8 cellular contexts compared by ENCODE assay signal in genomic region chr1:65420590-65421340, GRCh38. TPM values are rescaled to one million over a fixed set of nuclear protein-coding genes. Genes with fewer than 3 reads are reported as not detected.
DNase-seq lines count a peak whose midpoint lies in the region; ATAC-seq, FAIRE-seq and TF ChIP-seq lines count a peak whose summit lies in the region.

Gene LEPR (plus strand): TSS chr1:65420668. CDS start chr1:65565566, 144,898 bp downstream.
Gene LEPROT (plus strand): TSS chr1:65420668. CDS start chr1:65420725, 57 bp downstream.

- TF ChIP-seq RAD21 in A549 (conservative IDR thresholded peaks at IDR 0.05 in 1 of 2, IDR thresholded peaks at IDR 0.05 in 1 of 2) = no peak

- TF ChIP-seq CTCF in A549 (IDR thresholded peaks at IDR 0.05) (no peak), coronary artery (IDR thresholded peaks at IDR 0.05) (no peak)

- H3K4me3 ChIP-seq in A549 (peak within 1 kb of the TSS; percentile 85), coronary artery (peak within 1 kb of the TSS; percentile 95), aorta (ENCODE audit: low read length in 2 of 2) (peak within 1 kb of the TSS; percentile 86 to 98)

- TF ChIP-seq POLR2A in A549 (IDR thresholded peaks at IDR 0.05; ENCODE audit: low read length) = peak; percentile 76

- H3K4me2 ChIP-seq in A549 = peak within 1 kb of the TSS; percentile 89

- H3K4me1 ChIP-seq in A549 (peaks cover 64% of the 10 kb centered on the region), aorta (ENCODE audit: control insufficient read depth in 1 of 2, insufficient read depth in 2 of 2, low read length in 2 of 2) (peaks cover 0 to 3% of the 10 kb centered on the region in 2 donors)

- POLR2A ChIA-PET in A549 (lab: Yijun Ruan, JAX) = interaction anchor here (0.7 to 1.5 kb wide), 4 partner anchors 9 to 166 kb away, joined by 4 to 7 read pairs (median 5); no protein-coding TSS in a partner anchor

- CTCF ChIA-PET in A549 (lab: Yijun Ruan, JAX) = interaction anchor here (2.3 kb wide), 1 partner anchor 267 kb away, joined by 7 read pairs; no protein-coding TSS in a partner anchor

- TF ChIP-seq EP300 in A549 (IDR thresholded peaks at IDR 0.05) = no peak

- H3K36me3 ChIP-seq in aorta (ENCODE audit: control insufficient read depth in 1 of 2, insufficient read depth in 2 of 2, low read length in 1 of 2) = peaks cover 2 to 3% of the 10 kb centered on the region in 2 donors

- no peak for FAIRE-seq in A549 (lab: Jason Lieb, UNC)

- no peaks in the 10 kb centered on the region for H3K9me3 ChIP-seq in A549
- no peaks in the 10 kb centered on the region for H3K9me3 ChIP-seq in aorta (ENCODE audit: control insufficient read depth, low read length)

- DNase-seq in A549 (ENCODE audit: low read depth in 1 of 2, low spot score in 1 of 2) (peak in 1 of 2 experiments; percentile 72), NCI-H82 treated with DMSO at 0.1 percent for 48 hours (lab: John Stamatoyannopoulos, UW; ENCODE audit: unreplicated experiment) (peak; percentile 40), coronary artery (ENCODE audit: low spot score) (no peak), mucosa of gallbladder (ENCODE audit: low spot score) (no peak), aorta (no peak), HCEC 1CT (no peak)

- intact Hi-C loops in aorta (cut with DNase I) = loop anchor here in 1 of 2 donors (2.0 to 10.0 kb wide), 2 partner anchors 156 to 354 kb away; no protein-coding TSS in a partner anchor

- H3K27me3 ChIP-seq in aorta (ENCODE audit: control insufficient read depth in 1 of 2, insufficient read depth in 2 of 2, low read length in 1 of 2) = no peaks in the 10 kb centered on the region

- 0% methylated on average over 18 of the region's 60 CpGs for WGBS in A549 (ENCODE audit: missing lambda C conversion rate)
- WGBS in aorta, 2 donors = 0 to 1% methylated on average over 38 to 60 of the region's 60 CpGs

- ATAC-seq in A549 (peak; percentile 69 to 83), GM18499 (IDR thresholded peaks at IDR 0.05; ENCODE audit: insufficient read depth, unreplicated experiment) (peak; percentile 25), HG03045 (IDR thresholded peaks at IDR 0.05; ENCODE audit: unreplicated experiment) (peak; percentile 69), aorta (ENCODE audit: low FRiP score) (peak; percentile 0)

- peak within 1 kb of the TSS; percentile 90 to 99 for H3K27ac ChIP-seq in A549
- H3K27ac ChIP-seq in coronary artery = peak within 1 kb of the TSS; percentile 97 to 99
- peak within 1 kb of the TSS; percentile 91 to 93 for H3K27ac ChIP-seq in aorta (ENCODE audit: low read depth in 1 of 2, low read length in 2 of 2)

TF ChIP-seq in A549, 52 proteins besides CTCF, POLR2A, EP300 and RAD21:
- peak in 1 of 2 experiments; percentile 68; a peak in 2 of 5 replicates for TF ChIP-seq JUN (IDR thresholded peaks at IDR 0.05)
- TF ChIP-seq ZSCAN20 (CRISPR knock-in tag; IDR thresholded peaks at IDR 0.05) = no peak
- no peak for TF ChIP-seq CBX2 (IDR thresholded peaks at IDR 0.05; ENCODE audit: borderline replicate concordance, low read depth)
- TF ChIP-seq EHMT2 (IDR thresholded peaks at IDR 0.05; ENCODE audit: low read depth) = no peak
- TF ChIP-seq PHF8 (IDR thresholded peaks at IDR 0.05; ENCODE audit: borderline replicate concordance, low read depth) = peak; percentile 54; the same call in 1 of the 2 replicates
- 0 out of 2 replicates have a peak, but pooled peaks have one; percentile 12 for TF ChIP-seq E2F6 (IDR thresholded peaks at IDR 0.05; ENCODE audit: borderline replicate concordance, low read depth)
- no peak for TF ChIP-seq SMC3 (IDR thresholded peaks at IDR 0.05)
- 0 out of 3 replicates have a peak, but pooled peaks have one; percentile 38 for TF ChIP-seq BCL3 (IDR thresholded peaks at IDR 0.05)
TF ChIP-seq in A549: peak in this region for 4.

RNA-seq across cellular contexts. Expression of gene LEPR, which starts in this region (rescaled TPM):
- polyA plus RNA-seq in A549 (2011; rRNA removed) (6.5 and 6.7 TPM in 2 replicates), A549 (2017; fragmentation: RNase III; extraction: RNeasy Plus Mini Kit Qiagen cat#74134 plus additional on column Dnase treatment) (2.8 to 3.3 TPM (median 3.1 TPM) in 3 replicates), aorta (1 to 10 TPM; 4.0 to 5.3 TPM)
- polyA plus RNA-seq in A549 (2012; cell fraction: cytosol; rRNA removed) = 0.59 and 0.80 TPM in 2 replicates
- 0.24 and 0.43 TPM in 2 replicates for polyA plus RNA-seq in A549 (2012; cell fraction: nucleus; rRNA removed)
- polyA minus RNA-seq in A549 (2011; rRNA and poly(A)+ RNA removed) = 3.4 and 3.9 TPM in 2 replicates
- total RNA-seq in mucosa of gallbladder (13.1 TPM), aorta (10 to 100 TPM; 21.2 to 71.6 TPM)

RNA-seq across cellular contexts. Expression of gene LEPROT, which starts in this region (rescaled TPM):
- polyA plus RNA-seq in A549 (2011; rRNA removed) (48.4 and 62.9 TPM in 2 replicates), A549 (2017; fragmentation: RNase III; extraction: RNeasy Plus Mini Kit Qiagen cat#74134 plus additional on column Dnase treatment) (49.5 to 57.6 TPM (median 51.2 TPM) in 3 replicates), aorta (10 to 100 TPM; 48.5 to 81.9 TPM)
- polyA plus RNA-seq in A549 (2012; cell fraction: cytosol; rRNA removed) = 20.6 and 23.8 TPM in 2 replicates
- 11.5 and 29.9 TPM in 2 replicates for polyA plus RNA-seq in A549 (2012; cell fraction: nucleus; rRNA removed)
- polyA minus RNA-seq in A549 (2011; rRNA and poly(A)+ RNA removed) = 40.3 and 42.5 TPM in 2 replicates
- total RNA-seq in mucosa of gallbladder (67.6 TPM), aorta (100 to 1,000 TPM; 101 to 136 TPM)

Comparison
In these comparisons a context has a peak if more than half of its experiments do, and no peak if none do; other contexts are left out.
1. ATAC-seq: peak in every context shown above with its lines; median percentile 76 in A549; 69 in HG03045; 25 in GM18499; 0 in aorta.